Comparison of ENCODE assay signal across 32 cellular contexts in the genomic region with DNA sequence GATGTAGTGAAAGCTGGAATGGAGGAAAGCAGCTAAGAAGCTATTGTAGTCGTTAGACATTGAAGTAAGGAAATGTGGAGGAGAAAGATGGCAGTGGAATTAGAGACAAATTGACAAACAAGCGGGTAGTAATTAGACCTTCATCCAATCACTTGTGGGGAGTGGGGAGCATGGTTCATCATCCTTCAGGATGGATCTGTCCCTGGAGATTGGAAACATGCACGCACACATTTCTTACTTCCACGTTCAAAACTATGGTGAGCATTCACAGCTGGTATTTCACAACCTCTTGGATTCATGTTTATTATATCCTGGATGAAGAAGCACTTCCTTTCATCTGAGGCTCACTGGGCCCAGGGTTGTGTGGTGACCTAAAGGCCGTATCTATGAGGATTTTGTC.
"Had no signal": no experiment of that assay in that cellular context is flagged by ENCODE, and none has a peak within 500 bp of the region (broad histone marks: within the 10 kb centered on the region; RNA-seq: fewer than 3 reads in every experiment).

No MANE protein-coding gene starts in this region.

- H3K9me3 Mint-ChIP-seq: activated CD8-positive, alpha-beta T cell treated with anti-CD3 and anti-CD28 coated beads for 36 hours; activated naive CD4-positive, alpha-beta T cell treated with anti-CD3 and anti-CD28 coated beads, Interleukin-2, amount 50 U/mL, for 24 hours; activated naive CD8-positive, alpha-beta T cell treated with anti-CD3 and anti-CD28 coated beads, Interleukin-2, amount 50 U/mL, for 24 hours; activated T-cell treated with anti-CD3 and anti-CD28 coated beads, Interleukin-2, amount 50 U/mL, for 24 hours; activated T-helper 2 cell treated with anti-CD3 and anti-CD28 coated beads, Interferon-gamma antibody, Interleukin-2, Interleukin-4, amounts not matched to agents 10 μg/mL and 5 μg/mL and 100 μg/mL, durations not matched to agents 14 hours and 24 hours and 36 hours; brain had no signal

- DNase-seq: activated CD4-positive, alpha-beta T cell treated with anti-CD3 and anti-CD28 coated beads, Interleukin-2, amount 10 ng/mL, durations not matched to agents 24 days and 14 days; activated CD4-positive, alpha-beta T cell treated with anti-CD3 and anti-CD28 coated beads, Interleukin-2, amount 50 U/mL, for 4 hours; activated CD8-positive, alpha-beta T cell treated with anti-CD3 and anti-CD28 coated beads for 36 hours; activated gamma-delta T cell; activated naive CD4-positive, alpha-beta T cell treated with Interleukin-2 at 50 U/mL for 16 hours; activated naive CD8-positive, alpha-beta T cell treated with anti-CD3 and anti-CD28 coated beads, Interleukin-2, amount 50 U/mL, for 24 hours; activated T-cell treated with anti-CD3 and anti-CD28 coated beads, Interleukin-2, amount 50 U/mL, for 24 hours; anterior cingulate cortex; central memory CD4-positive, alpha-beta T cell; Kasumi-1; MG63; NCI-H1048; NCI-H1105 treated with DMSO at 0.1 percent for 48 hours; NCI-H1436; NCI-H1694; NCI-H1930; NCI-H2081 treated with DMSO at 0.1 percent for 48 hours; NCI-H226; NCI-H524 treated with DMSO at 0.1 percent for 48 hours; NK-92 treated with Interleukin-12 subunit alpha and Interleukin-12 subunit beta, amount 100 ng/mL, for 24 hours; PC-3; Peyer's patch; SIG-M5; SW 1271; T-helper 1 cell; T-helper 2 cell; T-helper 9 cell had no signal

- H3K9me3 ChIP-seq: MG63, Peyer's patch had no signal

- H3K27ac ChIP-seq: Peyer's patch, RWPE1 had no signal

- ATAC-seq: activated CD8-positive, alpha-beta T cell treated with anti-CD3 and anti-CD28 coated beads for 36 hours; activated naive CD8-positive, alpha-beta T cell treated with anti-CD3 and anti-CD28 coated beads, Interleukin-2, amount 50 U/mL, for 24 hours; PC-3; Right ventricle myocardium inferior had no signal

- H3K27me3 Mint-ChIP-seq: activated CD4-positive, alpha-beta T cell treated with anti-CD3 and anti-CD28 coated beads, Interleukin-2, amount 10 ng/mL, durations not matched to agents 24 days and 14 days; activated CD8-positive, alpha-beta T cell treated with anti-CD3 and anti-CD28 coated beads for 36 hours; activated naive CD4-positive, alpha-beta T cell treated with anti-CD3 and anti-CD28 coated beads, Interleukin-2, amount 50 U/mL, for 24 hours; activated naive CD8-positive, alpha-beta T cell treated with anti-CD3 and anti-CD28 coated beads, Interleukin-2, amount 50 U/mL, for 24 hours; activated T-cell treated with anti-CD3 and anti-CD28 coated beads, Interleukin-2, amount 50 U/mL, for 24 hours; brain had no signal

- H3K4me3 ChIP-seq: MG63, Peyer's patch had no signal

- H3K4me1 ChIP-seq: Peyer's patch had no signal

- H3K27me3 ChIP-seq: MG63, Peyer's patch had no signal

- H3K4me3 Mint-ChIP-seq: activated CD4-positive, alpha-beta T cell treated with anti-CD3 and anti-CD28 coated beads, Interleukin-2, amount 10 ng/mL, durations not matched to agents 24 days and 14 days; activated CD8-positive, alpha-beta T cell treated with anti-CD3 and anti-CD28 coated beads for 36 hours; activated naive CD4-positive, alpha-beta T cell treated with anti-CD3 and anti-CD28 coated beads, Interleukin-2, amount 50 U/mL, for 24 hours; activated naive CD8-positive, alpha-beta T cell treated with anti-CD3 and anti-CD28 coated beads, Interleukin-2, amount 50 U/mL, for 24 hours; activated T-cell treated with anti-CD3 and anti-CD28 coated beads, Interleukin-2, amount 50 U/mL, for 24 hours; brain had no signal

- H3K36me3 Mint-ChIP-seq: activated naive CD4-positive, alpha-beta T cell treated with anti-CD3 and anti-CD28 coated beads, Interleukin-2, amount 50 U/mL, for 24 hours; brain had no signal

- H3K27ac Mint-ChIP-seq: activated CD4-positive, alpha-beta T cell treated with anti-CD3 and anti-CD28 coated beads, Interleukin-2, amount 10 ng/mL, durations not matched to agents 24 days and 14 days; activated CD8-positive, alpha-beta T cell treated with anti-CD3 and anti-CD28 coated beads for 36 hours; activated naive CD4-positive, alpha-beta T cell treated with anti-CD3 and anti-CD28 coated beads, Interleukin-2, amount 50 U/mL, for 24 hours; activated naive CD8-positive, alpha-beta T cell treated with anti-CD3 and anti-CD28 coated beads, Interleukin-2, amount 50 U/mL, for 24 hours; activated T-cell treated with anti-CD3 and anti-CD28 coated beads, Interleukin-2, amount 50 U/mL, for 24 hours; activated T-helper 2 cell treated with anti-CD3 and anti-CD28 coated beads, Interferon-gamma antibody, Interleukin-2, Interleukin-4, amounts not matched to agents 10 μg/mL and 5 μg/mL and 100 μg/mL, durations not matched to agents 14 hours and 24 hours and 36 hours; brain had no signal

- H3K36me3 ChIP-seq: MG63, Peyer's patch had no signal
